ENCODE assay signal across 8 cellular contexts in the genomic region with DNA sequence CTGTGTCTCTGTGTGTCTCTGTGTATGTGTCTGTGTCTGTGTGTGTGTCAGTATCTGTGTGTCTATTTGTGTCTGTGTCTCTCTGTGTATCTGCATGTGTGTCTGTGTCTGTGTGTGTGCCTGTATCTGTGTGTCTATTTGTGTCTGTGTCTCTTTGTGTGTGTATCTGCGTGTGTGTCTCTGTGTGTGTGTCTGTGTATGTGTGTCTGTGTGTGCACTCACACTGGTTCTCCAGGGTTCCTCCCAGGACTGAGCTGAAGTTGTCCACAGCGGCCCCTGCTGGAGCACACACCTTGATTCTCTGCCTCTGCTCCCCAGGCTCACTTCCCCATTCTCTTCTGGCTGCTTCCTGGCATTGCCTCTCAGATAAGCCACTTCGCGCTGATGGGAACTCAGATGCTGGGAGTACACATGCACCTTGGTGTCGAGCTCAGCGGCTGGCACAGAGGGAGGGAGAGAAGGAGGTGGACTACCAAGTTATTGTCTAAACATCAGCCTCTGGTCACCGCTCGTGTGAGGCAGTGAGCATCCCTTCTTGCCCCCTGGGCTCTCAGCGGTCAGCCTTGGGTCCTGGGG.
A peak's percentile ranks its signal among the peaks of the same experiment; 100 is the strongest.
DNase-seq lines count a peak whose midpoint lies in the region; ATAC-seq and TF ChIP-seq lines count a peak whose summit lies in the region.

No MANE protein-coding gene starts in this region.

- H3K27ac ChIP-seq in WERI-Rb-1 (no peak overlapping the region), psoas muscle (no peak overlapping the region)

- peak; percentile 63 for TF ChIP-seq CTCF in WERI-Rb-1 (IDR thresholded peaks at IDR 0.05; ENCODE audit: low read depth, low read length)
- TF ChIP-seq CTCF in psoas muscle (IDR thresholded peaks at IDR 0.05): peak; percentile 28

- no peaks in the 10 kb centered on the region for H3K9me3 ChIP-seq in WERI-Rb-1 (ENCODE audit: severe bottlenecking)
- H3K9me3 ChIP-seq in psoas muscle: no peaks in the 10 kb centered on the region

- WGBS in psoas muscle, 3 donors: 56 to 73% (median 68%) methylated on average over 9 of the region's 9 CpGs

- peaks cover 5% of the 10 kb centered on the region for H3K4me1 ChIP-seq in psoas muscle

- ATAC-seq in GM21576 (IDR thresholded peaks at IDR 0.05; ENCODE audit: unreplicated experiment) (peak; percentile 84), psoas muscle (peak in 3 of 4 donors; percentile 60 to 73 (median 61))

- H3K27me3 ChIP-seq in WERI-Rb-1 (ENCODE audit: insufficient read depth, low read depth, severe bottlenecking) (peaks cover 91% of the 10 kb centered on the region), psoas muscle (ENCODE audit: insufficient read depth in 3 of 3, low read length in 2 of 3) (peaks cover 0 to 7% (median 0%) of the 10 kb centered on the region in 3 donors)

- no peak overlapping the region for H3K4me3 ChIP-seq in Jurkat, Clone E6-1 (ENCODE audit: low read length)
- H3K4me3 ChIP-seq in WERI-Rb-1 (ENCODE audit: low read depth, low read length) (no peak overlapping the region), psoas muscle (no peak overlapping the region)

- intact Hi-C loops in head of caudate nucleus (cut with DNase I) (no loop called here), psoas muscle (cut with DNase I) (loop anchor here (10.0 kb wide), 2 partner anchors 89 to 201 kb away; a partner anchor contains a TSS)

- H3K36me3 ChIP-seq in WERI-Rb-1: no peaks in the 10 kb centered on the region
- H3K36me3 ChIP-seq in psoas muscle (ENCODE audit: insufficient read depth in 1 of 2, low read depth in 1 of 2): no peaks in the 10 kb centered on the region

- peak; percentile 40 for DNase-seq in DMS53 (lab: John Stamatoyannopoulos, UW)
- DNase-seq in DMS53 treated with DMSO at 0.1 percent for 48 hours (lab: John Stamatoyannopoulos, UW; ENCODE audit: unreplicated experiment): no peak
- peak; percentile 19 for DNase-seq in Jurkat, Clone E6-1 (ENCODE audit: low read depth, low spot score)
- peak; percentile 11 for DNase-seq in WERI-Rb-1
- peak in 39 of 42 donors; percentile 14 to 65 (median 43) for DNase-seq in head of caudate nucleus
- DNase-seq in psoas muscle: peak; percentile 46 to 68
- no peak for DNase-seq in stimulated activated naive CD4-positive, alpha-beta T cell treated with Interleukin-2 at 50 U/mL for 16 hours (lab: John Stamatoyannopoulos, UW)

Comparison
In these comparisons a context has a peak if more than half of its experiments do, and no peak if none do; other contexts are left out.
1. DNase-seq: peak in DMS53 (single experiment), Jurkat, Clone E6-1 (single experiment), WERI-Rb-1 (single experiment), head of caudate nucleus (39 of 42) and psoas muscle (2 of 2); none in DMS53 treated with DMSO at 0.1 percent for 48 hours (single experiment) and stimulated activated naive CD4-positive, alpha-beta T cell treated with Interleukin-2 at 50 U/mL for 16 hours (single experiment).